In genomic region chr20:35952080-35952479, GRCh38 we compare ENCODE assay signal across 7 cellular contexts. TPM values are rescaled to one million over a fixed set of nuclear protein-coding genes. Genes with fewer than 3 reads are reported as not detected.
DNase-seq lines count a peak whose midpoint lies in the region; ATAC-seq, FAIRE-seq and TF ChIP-seq lines count a peak whose summit lies in the region.
"Not testable (repeated sequence)": the region's sequence is repeated elsewhere in the genome, so short reads cannot be mapped to it uniquely, and the experiment has no call there.

No MANE protein-coding gene starts in this region.

- H3F3A ChIP-seq in DOHH2 (ENCODE audit: control insufficient read depth, insufficient read depth), result peaks cover 29% of the 10 kb centered on the region
- H3F3A ChIP-seq in Loucy (ENCODE audit: low read depth), result not testable (repeated sequence)

- WGBS in H1 (ENCODE audit: extremely low coverage in 1 of 2, insufficient coverage in 1 of 2, insufficient read length in 1 of 2, insufficient replicate concordance in 2 of 2, low coverage in 1 of 2, low lambda C conversion rate in 2 of 2, missing lambda C conversion rate in 1 of 2), 2 experiments, result 92% methylated on average over 14 of the region's 14 CpGs; no CpG with 5 or more reads in 1 of the 2 experiments

- H3K36me3 ChIP-seq in DOHH2 (ENCODE audit: control insufficient read depth, low read length), result peaks cover 40% of the 10 kb centered on the region
- H3K36me3 ChIP-seq in Loucy (ENCODE audit: insufficient read depth, low read length), result peaks cover 14% of the 10 kb centered on the region; the same call in 1 of the 2 replicates
- peaks cover 0 to 11% (median 3%) of the 10 kb centered on the region in 4 experiments; a peak in 3 of 8 replicates for H3K36me3 ChIP-seq in H1 (ENCODE audit: control insufficient read depth in 2 of 4, insufficient read depth in 4 of 4, low read length in 3 of 4)

- H3K4me1 ChIP-seq in DOHH2 (ENCODE audit: control insufficient read depth, low read length) (peaks cover 35% of the 10 kb centered on the region), Loucy (ENCODE audit: insufficient read depth, low read length, poor library complexity, severe bottlenecking) (peaks cover 22% of the 10 kb centered on the region)
- H3K4me1 ChIP-seq in H1 (replicated peaks in 1 of 4; ENCODE audit: control insufficient read depth in 3 of 4, insufficient read depth in 4 of 4, low read length in 3 of 4), result not testable (repeated sequence)

- H3K79me2 ChIP-seq in DOHH2 (ENCODE audit: control insufficient read depth, low read length), result peaks cover 41% of the 10 kb centered on the region
- peaks cover 34% of the 10 kb centered on the region for H3K79me2 ChIP-seq in Loucy (ENCODE audit: insufficient read depth, low read length)
- H3K79me2 ChIP-seq in H1 (ENCODE audit: control insufficient read depth in 1 of 2, insufficient read depth in 2 of 2, low read length in 2 of 2), result peaks cover 5 to 19% of the 10 kb centered on the region in 2 experiments; a peak in 2 of 4 replicates

- not testable (repeated sequence) for H3K14ac ChIP-seq in H1 (ENCODE audit: insufficient read length)

- TF ChIP-seq POLR2A in H1 (IDR thresholded peaks at IDR 0.05; ENCODE audit: control extremely low read depth in 1 of 2, low read depth in 2 of 2, low read length in 2 of 2), result not testable (repeated sequence)

- H3K27ac Mint-ChIP-seq in activated naive CD4-positive, alpha-beta T cell treated with anti-CD3 and anti-CD28 coated beads, Interleukin-2, amount 50 U/mL, for 24 hours, result peak overlapping the region; percentile 30
- peak overlapping the region; percentile 95 for H3K27ac Mint-ChIP-seq in memory B cell
- H3K27ac Mint-ChIP-seq in progenitor cell of endocrine pancreas, result peak overlapping the region; percentile 98

- not testable (repeated sequence) for H3K9me3 Mint-ChIP-seq in activated naive CD4-positive, alpha-beta T cell treated with anti-CD3 and anti-CD28 coated beads, Interleukin-2, amount 50 U/mL, for 24 hours; memory B cell; progenitor cell of endocrine pancreas (ENCODE audit: low read depth)

- not testable (repeated sequence) for ATAC-seq in memory B cell (ENCODE audit: low read depth)

- TF ChIP-seq CTCF in DOHH2 (IDR thresholded peaks at IDR 0.05; ENCODE audit: low read depth, low read length, poor library complexity, severe bottlenecking); Loucy (conservative IDR thresholded peaks at IDR 0.05; ENCODE audit: low read length); VCaP (conservative IDR thresholded peaks at IDR 0.05); H1 (IDR thresholded peaks at IDR 0.05; ENCODE audit: control extremely low read depth in 1 of 3, insufficient read depth in 1 of 3, low read depth in 1 of 3, low read length in 3 of 3); progenitor cell of endocrine pancreas (IDR thresholded peaks at IDR 0.05; ENCODE audit: unreplicated experiment): not testable (repeated sequence)

- peaks cover 22% of the 10 kb centered on the region for H3K4me1 Mint-ChIP-seq in activated naive CD4-positive, alpha-beta T cell treated with anti-CD3 and anti-CD28 coated beads, Interleukin-2, amount 50 U/mL, for 24 hours
- not testable (repeated sequence) for H3K4me1 Mint-ChIP-seq in memory B cell
- peaks cover 10% of the 10 kb centered on the region for H3K4me1 Mint-ChIP-seq in progenitor cell of endocrine pancreas (ENCODE audit: low read depth)

- H3K18ac ChIP-seq in H1 (ENCODE audit: extremely low read depth, low read length), result not testable (repeated sequence)

- H3K27me3 ChIP-seq in DOHH2 (ENCODE audit: control insufficient read depth, low read length); Loucy (ENCODE audit: insufficient read depth, low read length, poor library complexity, severe bottlenecking); H1 (replicated peaks in 1 of 4; ENCODE audit: control insufficient read depth in 3 of 4, extremely low read depth in 1 of 4, insufficient read depth in 3 of 4, low read length in 3 of 4): not testable (repeated sequence)

- H3K9me3 ChIP-seq in DOHH2 (ENCODE audit: control insufficient read depth, insufficient read depth, low read length); Loucy (ENCODE audit: insufficient read depth, low read depth, low read length); H1 (ENCODE audit: insufficient read depth in 2 of 2, low read depth in 1 of 2, low read length in 1 of 2): not testable (repeated sequence)

- POLR2A ChIA-PET in H1 (lab: Charles Lee; ENCODE audit: partially characterized antibody), result interaction anchor here (0.7 to 3.9 kb wide), 3 partner anchors 13 to 209 kb away, joined by 5 to 30 read pairs (median 12); partner anchors contain the start of gene RBM39

- not testable (repeated sequence) for H3K79me1 ChIP-seq in H1 (ENCODE audit: low read depth, low read length)

- H3K9ac ChIP-seq in Loucy (ENCODE audit: low read depth, low read length, poor library complexity, severe bottlenecking), result peak overlapping the region; percentile 99
- H3K9ac ChIP-seq in H1 (replicated peaks in 1 of 4; ENCODE audit: extremely low read depth in 1 of 4, low read depth in 3 of 4, low read length in 3 of 4), result not testable (repeated sequence)

- peak overlapping the region; percentile 89 for H3K4me3 ChIP-seq in DOHH2 (ENCODE audit: low read length)
- peak overlapping the region; percentile 80 for H3K4me3 ChIP-seq in Loucy (ENCODE audit: low read length, poor library complexity, severe bottlenecking)
- not testable (repeated sequence) for H3K4me3 ChIP-seq in H1 (ENCODE audit: extremely low read depth in 1 of 4, insufficient read depth in 2 of 4, low read depth in 3 of 4, low read length in 4 of 4)

- H3K23ac ChIP-seq in H1 (ENCODE audit: insufficient read length), result not testable (repeated sequence)

- not testable (repeated sequence) for H2BK12ac ChIP-seq in H1 (ENCODE audit: low read depth, low read length)

- peak overlapping the region; percentile 99 for H3K4me3 Mint-ChIP-seq in activated naive CD4-positive, alpha-beta T cell treated with anti-CD3 and anti-CD28 coated beads, Interleukin-2, amount 50 U/mL, for 24 hours
- H3K4me3 Mint-ChIP-seq in memory B cell, result not testable (repeated sequence)
- H3K4me3 Mint-ChIP-seq in progenitor cell of endocrine pancreas (ENCODE audit: low read depth), result peak overlapping the region; percentile 99

- CTCF ChIA-PET in H1 (lab: Charles Lee; ENCODE audit: partially characterized antibody), result interaction anchor here (0.7 to 2.8 kb wide), 2 partner anchors 10 to 336 kb away, joined by 3 to 26 read pairs; no protein-coding TSS in a partner anchor

- not testable (repeated sequence) for H2BK20ac ChIP-seq in H1 (ENCODE audit: low read length)

- not testable (repeated sequence) for H3K9me2 ChIP-seq in DOHH2 (replicated peaks; ENCODE audit: control insufficient read depth, low read length); Loucy (replicated peaks; ENCODE audit: low read depth, low read length)

- H3K4me2 ChIP-seq in DOHH2 (ENCODE audit: low read length), result peak overlapping the region; percentile 85
- H3K4me2 ChIP-seq in Loucy (ENCODE audit: low read depth, low read length, poor library complexity, severe bottlenecking), result peak overlapping the region; percentile 97
- H3K4me2 ChIP-seq in H1 (ENCODE audit: insufficient read depth in 1 of 2, low read depth in 2 of 2, low read length in 2 of 2), result peak overlapping the region; percentile 74 to 95; a peak in 2 of 4 replicates

- not testable (repeated sequence) for H3K4ac ChIP-seq in H1 (replicated peaks; ENCODE audit: insufficient read length, low read depth, low read length)

- not testable (repeated sequence) for TF ChIP-seq EP300 in H1 (IDR thresholded peaks at IDR 0.05; ENCODE audit: borderline replicate concordance in 1 of 2, low read depth in 2 of 2, low read length in 2 of 2)

- H3K27ac ChIP-seq in DOHH2 (ENCODE audit: low read depth, low read length); H1 (ENCODE audit: low read depth, low read length): not testable (repeated sequence)
- peak overlapping the region; percentile 100 for H3K27ac ChIP-seq in VCaP

- not testable (repeated sequence) for H2AK5ac ChIP-seq in H1 (ENCODE audit: low read depth, low read length)

- DNase-seq in H1 (ENCODE audit: low read depth in 1 of 2, low spot score in 2 of 2); memory B cell (ENCODE audit: low spot score in 2 of 2); progenitor cell of endocrine pancreas (ENCODE audit: low spot score, unreplicated experiment): not testable (repeated sequence)

- not testable (repeated sequence) for H3K23me2 ChIP-seq in H1 (ENCODE audit: low read depth, low read length)

- H2AFZ ChIP-seq in Loucy (ENCODE audit: low read length); H1 (ENCODE audit: low read length): not testable (repeated sequence)

- not testable (repeated sequence) for H4K5ac ChIP-seq in H1 (ENCODE audit: insufficient read length, low read depth, low read length)

- not testable (repeated sequence) for H3K56ac ChIP-seq in H1 (replicated peaks; ENCODE audit: insufficient read length, low read depth, low read length)

- H3K36me3 Mint-ChIP-seq in activated naive CD4-positive, alpha-beta T cell treated with anti-CD3 and anti-CD28 coated beads, Interleukin-2, amount 50 U/mL, for 24 hours; memory B cell; progenitor cell of endocrine pancreas (ENCODE audit: insufficient read depth): not testable (repeated sequence)

- H4K91ac ChIP-seq in H1 (replicated peaks; ENCODE audit: insufficient read length, low read length), result not testable (repeated sequence)

- not testable (repeated sequence) for H2BK15ac ChIP-seq in H1 (ENCODE audit: low read length)

- H2BK5ac ChIP-seq in H1 (ENCODE audit: low read depth, low read length), result not testable (repeated sequence)

- H4K8ac ChIP-seq in H1 (ENCODE audit: extremely low read depth, insufficient read depth, low read length), result not testable (repeated sequence)

- not testable (repeated sequence) for H3K27me3 Mint-ChIP-seq in activated naive CD4-positive, alpha-beta T cell treated with anti-CD3 and anti-CD28 coated beads, Interleukin-2, amount 50 U/mL, for 24 hours; memory B cell; progenitor cell of endocrine pancreas

- H4K20me1 ChIP-seq in DOHH2 (ENCODE audit: control insufficient read depth, insufficient read depth, low read depth, low read length); H1 (replicated peaks in 1 of 2; ENCODE audit: control insufficient read depth in 1 of 2, insufficient read depth in 2 of 2, low read length in 2 of 2): not testable (repeated sequence)
- peaks cover 18% of the 10 kb centered on the region for H4K20me1 ChIP-seq in Loucy (ENCODE audit: insufficient read depth, low read length, poor library complexity, severe bottlenecking)

- not testable (repeated sequence) for H2BK120ac ChIP-seq in H1 (replicated peaks; ENCODE audit: low read depth, low read length)

- not testable (repeated sequence) for FAIRE-seq in H1 (lab: Jason Lieb, UNC)

- not testable (repeated sequence) for TF ChIP-seq RAD21 in H1 (IDR thresholded peaks at IDR 0.05 in 1 of 2, conservative IDR thresholded peaks at IDR 0.05 in 1 of 2; ENCODE audit: low read depth in 2 of 2, low read length in 2 of 2)

RNA-seq across cellular contexts. Expression of gene SCAND1, which starts 2.2 kb away (rescaled TPM):
- total RNA-seq in H1 (2021; fragmentation: NEBNext Ultra II Directional; extraction: Animal tissue kit (Norgen Biotek cat#: 25700)), result 73.1 and 86.0 TPM in 2 replicates
- 83.7 and 165 TPM in 2 replicates for polyA plus RNA-seq in H1 (2011; rRNA removed)
- 71.6 TPM for polyA plus RNA-seq in H1 (2011; cell fraction: cytosol; rRNA removed)
- polyA plus RNA-seq in H1 (2011; cell fraction: nucleus; rRNA removed), result 99.8 TPM
- 15.3 to 57.1 TPM (median 42.1 TPM) in 4 replicates for polyA plus RNA-seq in H1 (2012, experiment 1 of 2)
- polyA plus RNA-seq in H1 (2012, experiment 2 of 2), result 81.4 TPM
- 70.0 TPM for polyA plus RNA-seq in H1 (2013, experiment 1 of 2)
- polyA plus RNA-seq in H1 (2013, experiment 2 of 2), result 68.5 TPM
- polyA minus RNA-seq in H1 (2011; rRNA and poly(A)+ RNA removed), result 5.7 and 6.8 TPM in 2 replicates
- polyA minus RNA-seq in H1 (2011; cell fraction: cytosol; rRNA and poly(A)+ RNA removed), result 31.8 TPM
- polyA minus RNA-seq in H1 (2011; cell fraction: nucleus; rRNA and poly(A)+ RNA removed), result 28.2 TPM
- total RNA-seq in progenitor cell of endocrine pancreas, result 73.5 and 73.8 TPM in 2 replicates

RNA-seq across cellular contexts. Expression of gene CNBD2, which starts 16.3 kb away (rescaled TPM):
- 1.8 and 2.6 TPM in 2 replicates for total RNA-seq in H1 (2021; fragmentation: NEBNext Ultra II Directional; extraction: Animal tissue kit (Norgen Biotek cat#: 25700))
- 3.2 and 4.5 TPM in 2 replicates for polyA plus RNA-seq in H1 (2011; rRNA removed)
- 5.0 TPM for polyA plus RNA-seq in H1 (2011; cell fraction: cytosol; rRNA removed)
- polyA plus RNA-seq in H1 (2011; cell fraction: nucleus; rRNA removed), result 3.8 TPM
- polyA plus RNA-seq in H1 (2012, experiment 1 of 2), result 1.9 to 2.5 TPM (median 2.0 TPM) in 4 replicates
- 2.7 TPM for polyA plus RNA-seq in H1 (2012, experiment 2 of 2)
- polyA plus RNA-seq in H1 (2013, experiment 1 of 2), result 4.3 TPM
- polyA plus RNA-seq in H1 (2013, experiment 2 of 2), result 4.0 TPM
- polyA minus RNA-seq in H1 (2011; rRNA and poly(A)+ RNA removed), result 1.6 and 2.0 TPM in 2 replicates
- polyA minus RNA-seq in H1 (2011; cell fraction: cytosol; rRNA and poly(A)+ RNA removed), result not detected
- polyA minus RNA-seq in H1 (2011; cell fraction: nucleus; rRNA and poly(A)+ RNA removed), result 4.3 TPM
- 3.6 and 4.0 TPM in 2 replicates for total RNA-seq in progenitor cell of endocrine pancreas

Comparison
In these comparisons a context has a peak if more than half of its experiments do, and no peak if none do; other contexts are left out.
1. H3K27ac Mint-ChIP-seq: peak in every context shown above with its lines; median percentile 98 in progenitor cell of endocrine pancreas; 95 in memory B cell; 30 in activated naive CD4-positive, alpha-beta T cell treated with anti-CD3 and anti-CD28 coated beads, Interleukin-2, amount 50 U/mL, for 24 hours.